In genomic region chr19:51703655-51704515, GRCh38 we compare ENCODE assay signal across 1 cellular context.
TF ChIP-seq lines count a peak whose summit lies in the region.

No MANE protein-coding gene starts in this region.

TF ChIP-seq in GM12878, 131 proteins besides CTCF, POLR2A, EP300 and RAD21 (continues in another document):
- TF ChIP-seq STAT1 (conservative IDR thresholded peaks at IDR 0.05) (no peak), USF1 (IDR thresholded peaks at IDR 0.05; ENCODE audit: borderline replicate concordance, extremely low read length, insufficient read depth, low read depth, low read length) (no peak), NFYA (IDR thresholded peaks at IDR 0.05; ENCODE audit: borderline replicate concordance, low read depth, low read length) (no peak), CUX1 (IDR thresholded peaks at IDR 0.05; ENCODE audit: insufficient replicate concordance, low read depth, low read length) (no peak), ZBTB4 (CRISPR knock-in tag; IDR thresholded peaks at IDR 0.05) (no peak), IKZF1 (conservative IDR thresholded peaks at IDR 0.05) (peak; percentile 73), EZH2 (IDR thresholded peaks at IDR 0.05; ENCODE audit: borderline replicate concordance, control insufficient read depth, low read depth, low read length) (no peak), FOXK2 (IDR thresholded peaks at IDR 0.05) (no peak), JUNB (IDR thresholded peaks at IDR 0.05) (no peak), ZNF274 (IDR thresholded peaks at IDR 0.05; ENCODE audit: insufficient read depth, insufficient read length) (no peak), RELA (IDR thresholded peaks at IDR 0.05; ENCODE audit: borderline replicate concordance, partially characterized antibody) (no peak), MEF2B (IDR thresholded peaks at IDR 0.05; ENCODE audit: partially characterized antibody, poor library complexity, severe bottlenecking) (no peak), ESRRA (IDR thresholded peaks at IDR 0.05; ENCODE audit: low read length) (no peak), SREBF2 (IDR thresholded peaks at IDR 0.05; ENCODE audit: low read length) (no peak), IRF4 (IDR thresholded peaks at IDR 0.05; ENCODE audit: low read depth, low read length) (no peak), ZSCAN29 (IDR thresholded peaks at IDR 0.05) (no peak), NR2C2 (IDR thresholded peaks at IDR 0.05; ENCODE audit: borderline replicate concordance, control insufficient read depth, insufficient read length, low read depth) (no peak), ZNF207 (IDR thresholded peaks at IDR 0.05; ENCODE audit: borderline replicate concordance) (no peak), PKNOX1 (IDR thresholded peaks at IDR 0.05) (peak; percentile 78), ZNF217 (IDR thresholded peaks at IDR 0.05) (no peak), ZNF384 (IDR thresholded peaks at IDR 0.05; ENCODE audit: borderline replicate concordance, low read depth, low read length) (no peak), ZBED1 (IDR thresholded peaks at IDR 0.05; ENCODE audit: borderline replicate concordance) (no peak), PML (IDR thresholded peaks at IDR 0.05; ENCODE audit: low read length) (peak; percentile 47; the same call in 1 of the 2 replicates), SIN3A (IDR thresholded peaks at IDR 0.05; ENCODE audit: low read depth, low read length) (no peak), YY1 (IDR thresholded peaks at IDR 0.05; ENCODE audit: low read depth, low read length) (peak; percentile 51), IKZF2 (IDR thresholded peaks at IDR 0.05) (no peak; a peak in 1 of 4 replicates), NR2F1 (conservative IDR thresholded peaks at IDR 0.05) (0 out of 2 replicates have a peak, but pooled peaks have one; percentile 58), WRNIP1 (IDR thresholded peaks at IDR 0.05; ENCODE audit: borderline replicate concordance, low read depth, low read length) (no peak), MYC (IDR thresholded peaks at IDR 0.05; ENCODE audit: insufficient read depth, insufficient read length, insufficient replicate concordance, low read length, severe bottlenecking) (no peak), BMI1 (IDR thresholded peaks at IDR 0.05; ENCODE audit: borderline replicate concordance) (no peak), TCF7 (IDR thresholded peaks at IDR 0.05; ENCODE audit: borderline replicate concordance) (no peak), BRCA1 (IDR thresholded peaks at IDR 0.05; ENCODE audit: low read depth, low read length) (no peak), SIX5 (IDR thresholded peaks at IDR 0.05; ENCODE audit: low read depth, low read length, severe bottlenecking) (no peak), GATAD2B (conservative IDR thresholded peaks at IDR 0.05; ENCODE audit: low read depth) (peak; percentile 80; the same call in 1 of the 2 replicates), TBL1XR1 (IDR thresholded peaks at IDR 0.05; ENCODE audit: low read depth, low read length) (no peak)
- TF ChIP-seq, protein P1, sequence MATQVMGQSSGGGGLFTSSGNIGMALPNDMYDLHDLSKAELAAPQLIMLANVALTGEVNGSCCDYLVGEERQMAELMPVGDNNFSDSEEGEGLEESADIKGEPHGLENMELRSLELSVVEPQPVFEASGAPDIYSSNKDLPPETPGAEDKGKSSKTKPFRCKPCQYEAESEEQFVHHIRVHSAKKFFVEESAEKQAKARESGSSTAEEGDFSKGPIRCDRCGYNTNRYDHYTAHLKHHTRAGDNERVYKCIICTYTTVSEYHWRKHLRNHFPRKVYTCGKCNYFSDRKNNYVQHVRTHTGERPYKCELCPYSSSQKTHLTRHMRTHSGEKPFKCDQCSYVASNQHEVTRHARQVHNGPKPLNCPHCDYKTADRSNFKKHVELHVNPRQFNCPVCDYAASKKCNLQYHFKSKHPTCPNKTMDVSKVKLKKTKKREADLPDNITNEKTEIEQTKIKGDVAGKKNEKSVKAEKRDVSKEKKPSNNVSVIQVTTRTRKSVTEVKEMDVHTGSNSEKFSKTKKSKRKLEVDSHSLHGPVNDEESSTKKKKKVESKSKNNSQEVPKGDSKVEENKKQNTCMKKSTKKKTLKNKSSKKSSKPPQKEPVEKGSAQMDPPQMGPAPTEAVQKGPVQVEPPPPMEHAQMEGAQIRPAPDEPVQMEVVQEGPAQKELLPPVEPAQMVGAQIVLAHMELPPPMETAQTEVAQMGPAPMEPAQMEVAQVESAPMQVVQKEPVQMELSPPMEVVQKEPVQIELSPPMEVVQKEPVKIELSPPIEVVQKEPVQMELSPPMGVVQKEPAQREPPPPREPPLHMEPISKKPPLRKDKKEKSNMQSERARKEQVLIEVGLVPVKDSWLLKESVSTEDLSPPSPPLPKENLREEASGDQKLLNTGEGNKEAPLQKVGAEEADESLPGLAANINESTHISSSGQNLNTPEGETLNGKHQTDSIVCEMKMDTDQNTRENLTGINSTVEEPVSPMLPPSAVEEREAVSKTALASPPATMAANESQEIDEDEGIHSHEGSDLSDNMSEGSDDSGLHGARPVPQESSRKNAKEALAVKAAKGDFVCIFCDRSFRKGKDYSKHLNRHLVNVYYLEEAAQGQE (IDR thresholded peaks at IDR 0.05; ENCODE audit: low read depth, low read length), result no peak
- TF ChIP-seq, protein P2, sequence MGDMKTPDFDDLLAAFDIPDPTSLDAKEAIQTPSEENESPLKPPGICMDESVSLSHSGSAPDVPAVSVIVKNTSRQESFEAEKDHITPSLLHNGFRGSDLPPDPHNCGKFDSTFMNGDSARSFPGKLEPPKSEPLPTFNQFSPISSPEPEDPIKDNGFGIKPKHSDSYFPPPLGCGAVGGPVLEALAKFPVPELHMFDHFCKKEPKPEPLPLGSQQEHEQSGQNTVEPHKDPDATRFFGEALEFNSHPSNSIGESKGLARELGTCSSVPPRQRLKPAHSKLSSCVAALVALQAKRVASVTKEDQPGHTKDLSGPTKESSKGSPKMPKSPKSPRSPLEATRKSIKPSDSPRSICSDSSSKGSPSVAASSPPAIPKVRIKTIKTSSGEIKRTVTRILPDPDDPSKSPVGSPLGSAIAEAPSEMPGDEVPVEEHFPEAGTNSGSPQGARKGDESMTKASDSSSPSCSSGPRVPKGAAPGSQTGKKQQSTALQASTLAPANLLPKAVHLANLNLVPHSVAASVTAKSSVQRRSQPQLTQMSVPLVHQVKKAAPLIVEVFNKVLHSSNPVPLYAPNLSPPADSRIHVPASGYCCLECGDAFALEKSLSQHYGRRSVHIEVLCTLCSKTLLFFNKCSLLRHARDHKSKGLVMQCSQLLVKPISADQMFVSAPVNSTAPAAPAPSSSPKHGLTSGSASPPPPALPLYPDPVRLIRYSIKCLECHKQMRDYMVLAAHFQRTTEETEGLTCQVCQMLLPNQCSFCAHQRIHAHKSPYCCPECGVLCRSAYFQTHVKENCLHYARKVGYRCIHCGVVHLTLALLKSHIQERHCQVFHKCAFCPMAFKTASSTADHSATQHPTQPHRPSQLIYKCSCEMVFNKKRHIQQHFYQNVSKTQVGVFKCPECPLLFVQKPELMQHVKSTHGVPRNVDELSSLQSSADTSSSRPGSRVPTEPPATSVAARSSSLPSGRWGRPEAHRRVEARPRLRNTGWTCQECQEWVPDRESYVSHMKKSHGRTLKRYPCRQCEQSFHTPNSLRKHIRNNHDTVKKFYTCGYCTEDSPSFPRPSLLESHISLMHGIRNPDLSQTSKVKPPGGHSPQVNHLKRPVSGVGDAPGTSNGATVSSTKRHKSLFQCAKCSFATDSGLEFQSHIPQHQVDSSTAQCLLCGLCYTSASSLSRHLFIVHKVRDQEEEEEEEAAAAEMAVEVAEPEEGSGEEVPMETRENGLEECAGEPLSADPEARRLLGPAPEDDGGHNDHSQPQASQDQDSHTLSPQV (IDR thresholded peaks at IDR 0.05), result no peak
- TF ChIP-seq, protein P3, sequence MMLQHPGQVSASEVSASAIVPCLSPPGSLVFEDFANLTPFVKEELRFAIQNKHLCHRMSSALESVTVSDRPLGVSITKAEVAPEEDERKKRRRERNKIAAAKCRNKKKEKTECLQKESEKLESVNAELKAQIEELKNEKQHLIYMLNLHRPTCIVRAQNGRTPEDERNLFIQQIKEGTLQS (IDR thresholded peaks at IDR 0.05; ENCODE audit: borderline replicate concordance, extremely low read depth, low read depth, low read length), result no peak
- TF ChIP-seq, protein P4, sequence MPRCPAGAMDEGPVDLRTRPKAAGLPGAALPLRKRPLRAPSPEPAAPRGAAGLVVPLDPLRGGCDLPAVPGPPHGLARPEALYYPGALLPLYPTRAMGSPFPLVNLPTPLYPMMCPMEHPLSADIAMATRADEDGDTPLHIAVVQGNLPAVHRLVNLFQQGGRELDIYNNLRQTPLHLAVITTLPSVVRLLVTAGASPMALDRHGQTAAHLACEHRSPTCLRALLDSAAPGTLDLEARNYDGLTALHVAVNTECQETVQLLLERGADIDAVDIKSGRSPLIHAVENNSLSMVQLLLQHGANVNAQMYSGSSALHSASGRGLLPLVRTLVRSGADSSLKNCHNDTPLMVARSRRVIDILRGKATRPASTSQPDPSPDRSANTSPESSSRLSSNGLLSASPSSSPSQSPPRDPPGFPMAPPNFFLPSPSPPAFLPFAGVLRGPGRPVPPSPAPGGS (IDR thresholded peaks at IDR 0.05; ENCODE audit: borderline replicate concordance, insufficient read depth, low read depth, low read length, poor library complexity, severe bottlenecking), result no peak
- TF ChIP-seq, protein P5, sequence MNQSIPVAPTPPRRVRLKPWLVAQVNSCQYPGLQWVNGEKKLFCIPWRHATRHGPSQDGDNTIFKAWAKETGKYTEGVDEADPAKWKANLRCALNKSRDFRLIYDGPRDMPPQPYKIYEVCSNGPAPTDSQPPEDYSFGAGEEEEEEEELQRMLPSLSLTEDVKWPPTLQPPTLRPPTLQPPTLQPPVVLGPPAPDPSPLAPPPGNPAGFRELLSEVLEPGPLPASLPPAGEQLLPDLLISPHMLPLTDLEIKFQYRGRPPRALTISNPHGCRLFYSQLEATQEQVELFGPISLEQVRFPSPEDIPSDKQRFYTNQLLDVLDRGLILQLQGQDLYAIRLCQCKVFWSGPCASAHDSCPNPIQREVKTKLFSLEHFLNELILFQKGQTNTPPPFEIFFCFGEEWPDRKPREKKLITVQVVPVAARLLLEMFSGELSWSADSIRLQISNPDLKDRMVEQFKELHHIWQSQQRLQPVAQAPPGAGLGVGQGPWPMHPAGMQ (IDR thresholded peaks at IDR 0.05; ENCODE audit: borderline replicate concordance), result no peak
